In the genomic region with DNA sequence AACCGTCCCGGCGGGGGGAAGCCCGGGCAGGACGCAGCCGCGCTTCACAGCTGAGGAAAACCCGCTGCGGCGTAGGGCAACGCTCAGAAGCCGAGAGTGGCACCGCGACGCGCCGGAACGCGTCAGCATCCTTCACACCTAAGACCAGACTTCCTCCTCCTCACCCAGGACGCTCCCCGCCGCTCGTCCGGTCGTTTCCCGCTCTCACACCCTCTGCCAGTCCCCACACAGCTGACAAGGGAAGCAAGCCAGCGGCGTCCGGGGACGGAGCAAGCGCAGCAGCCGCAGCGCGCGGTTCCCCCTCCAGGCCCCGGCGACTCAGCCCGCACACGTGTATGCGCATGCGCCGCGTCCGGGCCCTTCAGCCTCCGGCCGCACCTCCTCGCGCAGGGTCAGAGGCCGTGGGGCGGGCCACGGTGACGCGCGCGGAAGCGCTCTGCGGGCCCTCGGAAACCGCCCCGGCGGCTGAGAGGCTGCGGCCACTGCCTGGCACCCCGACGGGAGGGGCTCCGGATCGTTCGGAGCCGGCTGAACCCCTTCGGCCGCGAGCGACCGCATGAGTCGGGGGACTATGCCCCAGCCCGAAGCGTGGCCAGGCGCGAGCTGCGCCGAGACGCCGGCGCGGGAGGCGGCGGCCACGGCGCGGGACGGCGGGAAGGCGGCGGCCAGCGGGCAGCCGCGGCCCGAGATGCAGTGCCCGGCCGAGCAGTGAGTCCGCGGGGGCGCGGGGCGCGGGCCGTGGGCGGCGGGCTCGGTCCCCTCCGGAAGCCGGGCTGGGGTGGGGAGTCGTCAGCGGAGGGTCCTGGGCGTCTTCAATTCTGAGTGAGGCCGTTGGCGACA, we compare ENCODE assay signal across 8 cellular contexts. TPM values are rescaled to one million over a fixed set of nuclear protein-coding genes. Genes with fewer than 3 reads are reported as not detected.
A peak's percentile ranks its signal among the peaks of the same experiment; 100 is the strongest.
DNase-seq lines count a peak whose midpoint lies in the region; ATAC-seq and TF ChIP-seq lines count a peak whose summit lies in the region.

Gene OTULIN (plus strand): TSS at position 449 of the 840 bp plus-strand sequence. CDS start 108 bp downstream, at position 557.

- H3K9me3 ChIP-seq in PC-3 (ENCODE audit: low read length) = no peaks in the 10 kb centered on the region
- no peaks in the 10 kb centered on the region for H3K9me3 ChIP-seq in muscle layer of duodenum (ENCODE audit: control insufficient read depth in 1 of 2, low read length in 2 of 2)

- H3K4me3 Mint-ChIP-seq in activated T-cell treated with anti-CD3 and anti-CD28 coated beads, Interleukin-2, amount 50 U/mL, for 24 hours = peak within 1 kb of the TSS; percentile 98

- no peaks in the 10 kb centered on the region for H3K27me3 Mint-ChIP-seq in activated T-cell treated with anti-CD3 and anti-CD28 coated beads, Interleukin-2, amount 50 U/mL, for 24 hours

- H3K9me3 Mint-ChIP-seq in activated T-cell treated with anti-CD3 and anti-CD28 coated beads, Interleukin-2, amount 50 U/mL, for 24 hours = no peaks in the 10 kb centered on the region

- peak within 1 kb of the TSS; percentile 73 for H3K4me3 ChIP-seq in PC-3 (ENCODE audit: low read length)
- peak within 1 kb of the TSS; percentile 79 to 85 for H3K4me3 ChIP-seq in muscle layer of duodenum (ENCODE audit: low read depth in 1 of 2, low read length in 2 of 2)

- H3K9me2 ChIP-seq in PC-3 (replicated peaks; ENCODE audit: low read length) = no peaks in the 10 kb centered on the region

- H3K36me3 Mint-ChIP-seq in activated T-cell treated with anti-CD3 and anti-CD28 coated beads, Interleukin-2, amount 50 U/mL, for 24 hours (ENCODE audit: low read depth) = peaks cover 54% of the 10 kb centered on the region

- CTCF ChIA-PET in PC-3 (lab: Charles Lee) = no interaction called here

- intact Hi-C loops in PC-3 (cut with micrococcal nuclease) = loop anchor here (5.0 kb wide), 1 partner anchor 257 kb away; no protein-coding TSS in a partner anchor

- H3K4me1 Mint-ChIP-seq in activated T-cell treated with anti-CD3 and anti-CD28 coated beads, Interleukin-2, amount 50 U/mL, for 24 hours (ENCODE audit: low read depth) = peaks cover 71% of the 10 kb centered on the region

- BruUV-seq in PC-3 (replicated peaks; lab: Mats Ljungman, UMichigan) = no TSS peak

- H3F3A ChIP-seq in PC-3 (ENCODE audit: low read length, unreplicated experiment) = peaks cover 4% of the 10 kb centered on the region

- peak; percentile 53 for DNase-seq in DMS 273 treated with DMSO at 0.1 percent for 48 hours (lab: John Stamatoyannopoulos, UW)
- peak; percentile 90 for DNase-seq in HuH-7 (ENCODE audit: low spot score)
- DNase-seq in PC-3 = peak; percentile 94
- DNase-seq in activated T-cell treated with anti-CD3 and anti-CD28 coated beads, Interleukin-2, amount 50 U/mL, for 24 hours = peak; percentile 93
- peak; percentile 58 to 85 for DNase-seq in stimulated activated CD8-positive, alpha-beta memory T cell treated with anti-CD3 and anti-CD28 coated beads, Interleukin-7, amount 100 ng/mL, for 4 hours (ENCODE audit: low read depth in 2 of 2)

- POLR2A ChIA-PET in PC-3 (lab: Charles Lee; ENCODE audit: unreplicated experiment) = no interaction called here

- H2AFZ ChIP-seq in PC-3 (ENCODE audit: low read length) = peak within 1 kb of the TSS; percentile 76

- peak within 1 kb of the TSS; percentile 55 for H3K27ac ChIP-seq in PC-3 (ENCODE audit: low read length)
- H3K27ac ChIP-seq in muscle layer of duodenum (ENCODE audit: low read length) = peak within 1 kb of the TSS; percentile 89

- H3K27me3 ChIP-seq in PC-3 (ENCODE audit: low read length) (no peaks in the 10 kb centered on the region), muscle layer of duodenum (ENCODE audit: low read depth, low read length) (no peaks in the 10 kb centered on the region)

- ATAC-seq in GM21526 (IDR thresholded peaks at IDR 0.05; ENCODE audit: low FRiP score, unreplicated experiment) (peak; percentile 65), PC-3 (peak; percentile 79), esophagus mucosa (peak; percentile 92)

- TF ChIP-seq CTCF in PC-3 (conservative IDR thresholded peaks at IDR 0.05; ENCODE audit: low read depth, low read length) = no peak

- H4K20me1 ChIP-seq in PC-3 (ENCODE audit: low read length) = peaks cover 17% of the 10 kb centered on the region

- peaks cover 63% of the 10 kb centered on the region for H3K79me2 ChIP-seq in PC-3 (ENCODE audit: low read length)

- peak within 1 kb of the TSS; percentile 91 for H3K4me2 ChIP-seq in PC-3 (ENCODE audit: low read length)

- H3K9ac ChIP-seq in PC-3 (ENCODE audit: low read length) = peak within 1 kb of the TSS; percentile 70

- H3K4me1 ChIP-seq in PC-3 (ENCODE audit: insufficient read depth, low read length) (peaks cover 50% of the 10 kb centered on the region), muscle layer of duodenum (ENCODE audit: control insufficient read depth in 1 of 2, insufficient read depth in 2 of 2, low read length in 2 of 2) (peaks cover 20 to 28% of the 10 kb centered on the region in 2 donors)

- H3K27ac Mint-ChIP-seq in activated T-cell treated with anti-CD3 and anti-CD28 coated beads, Interleukin-2, amount 50 U/mL, for 24 hours = peak within 1 kb of the TSS; percentile 98

- H3K36me3 ChIP-seq in PC-3 (ENCODE audit: low read depth, low read length) (no peaks in the 10 kb centered on the region; the same call in 1 of the 2 replicates), muscle layer of duodenum (ENCODE audit: control insufficient read depth in 1 of 2, insufficient read depth in 2 of 2, low read length in 2 of 2) (no peaks in the 10 kb centered on the region)

RNA-seq across cellular contexts. Expression of gene OTULIN, which starts in this region (rescaled TPM):
- total RNA-seq in PC-3 (2014; rRNA removed) (22.4 and 26.7 TPM in 2 replicates), esophagus mucosa (26.1 TPM)

Comparison
In these comparisons a context has a peak if more than half of its experiments do, and no peak if none do; other contexts are left out.
1. Peak in every context shown above with its lines: DNase-seq, ATAC-seq, H3K4me3 ChIP-seq and H3K27ac ChIP-seq.